In genomic region chr11:16086229-16086628, GRCh38 we compare ENCODE assay signal across 29 cellular contexts.
A peak's percentile ranks its signal among the peaks of the same experiment; 100 is the strongest.
DNase-seq lines count a peak whose midpoint lies in the region; ATAC-seq, FAIRE-seq and TF ChIP-seq lines count a peak whose summit lies in the region.
"Had no signal": no experiment of that assay in that cellular context is flagged by ENCODE, and none has a peak within 500 bp of the region (broad histone marks: within the 10 kb centered on the region; RNA-seq: fewer than 3 reads in every experiment).

No MANE protein-coding gene starts in this region.

- no peak for ATAC-seq in HG03457 (IDR thresholded peaks at IDR 0.05; ENCODE audit: unreplicated experiment)
- ATAC-seq in GM19395 (IDR thresholded peaks at IDR 0.05; ENCODE audit: unreplicated experiment): no peak
- ATAC-seq: esophagus mucosa, foreskin keratinocyte, left lung, right cardiac atrium had no signal

- H3K79me2 ChIP-seq in astrocyte (ENCODE audit: insufficient read depth, low read length): no peaks in the 10 kb centered on the region

- H3K27ac Mint-ChIP-seq in astrocyte (ENCODE audit: unreplicated experiment) (no peak overlapping the region), immature natural killer cell (no peak overlapping the region)

- CTCF ChIA-PET in A673 (lab: Charles Lee): no interaction called here
- CTCF ChIA-PET in HEK293T (lab: Yijun Ruan, JAX): interaction anchor here (0.7 kb wide), 1 partner anchor 1179 kb away, joined by 3 read pairs; no protein-coding TSS in a partner anchor

- DNase-seq in A673 (ENCODE audit: low spot score) (peak; percentile 81), HEK293T (ENCODE audit: extremely low spot score) (peak; percentile 50), astrocyte (ENCODE audit: low read depth) (peak; percentile 30), medulla oblongata (ENCODE audit: extremely low spot score) (peak; percentile 33), dermis blood vessel endothelial cell (no peak), immature natural killer cell (no peak)
- DNase-seq: activated CD4-positive, alpha-beta T cell treated with anti-CD3 and anti-CD28 coated beads, Interleukin-2, amount 50 U/mL, for 48 hours; activated CD4-positive, CD25-positive, alpha-beta regulatory T cell; activated naive CD4-positive, alpha-beta T cell treated with anti-CD3 and anti-CD28 coated beads, Interleukin-2, amount 50 U/mL, for 16 hours; amniotic stem cell; colonic mucosa; foreskin keratinocyte; GDM1; H7; IMR-90; left lung; mesendoderm; NCI-H1092 treated with DMSO at 0.1 percent for 48 hours; NCI-H2081; PC-9; right cardiac atrium; SHP77; spleen; stimulated activated CD4-positive, alpha-beta T cell treated with anti-CD3 and anti-CD28 coated beads, Interleukin-2, amount 100 ng/mL, for 48 hours; transverse colon had no signal

- H3K27me3 Mint-ChIP-seq in astrocyte (ENCODE audit: low read depth, unreplicated experiment): no peaks in the 10 kb centered on the region
- H3K27me3 Mint-ChIP-seq in immature natural killer cell (ENCODE audit: low read depth in 3 of 3): peaks cover 0 to 2% (median 1%) of the 10 kb centered on the region in 3 donors

- POLR2A ChIA-PET in A673 (lab: Charles Lee; ENCODE audit: low non-redundant PET) (no interaction called here), HEK293T (lab: Yijun Ruan, JAX) (no interaction called here)

- H3K4me3 ChIP-seq in A673 (ENCODE audit: low read depth, low read length, poor library complexity, severe bottlenecking) (peak overlapping the region; percentile 11), astrocyte (ENCODE audit: insufficient read depth, low read depth, low read length) (no peak overlapping the region)
- H3K4me3 ChIP-seq: BLaER1, colonic mucosa, left lung, PC-9, spleen, transverse colon had no signal

- no peak overlapping the region for H3K9ac ChIP-seq in astrocyte (ENCODE audit: low read length)
- H3K9ac ChIP-seq: BLaER1 had no signal

- H3K9me3 Mint-ChIP-seq in astrocyte (ENCODE audit: unreplicated experiment) (no peaks in the 10 kb centered on the region), immature natural killer cell (peaks cover 0 to 5% (median 2%) of the 10 kb centered on the region in 6 donors)

- intact Hi-C loops in A673 (cut with micrococcal nuclease; ENCODE audit: unreplicated experiment): no loop called here

- no peaks in the 10 kb centered on the region for H4K20me1 ChIP-seq in astrocyte (ENCODE audit: insufficient read depth, low read length)
- H4K20me1 ChIP-seq: BLaER1 had no signal

- peak overlapping the region; percentile 47 for H3K27ac ChIP-seq in A673 (ENCODE audit: low read depth, low read length, poor library complexity, severe bottlenecking)
- H3K27ac ChIP-seq in astrocyte (ENCODE audit: low read depth, low read length): no peak overlapping the region
- H3K27ac ChIP-seq: BLaER1, colonic mucosa, foreskin keratinocyte, left lung, PC-9, spleen, transverse colon had no signal

- no peak overlapping the region for H3K4me2 ChIP-seq in astrocyte (ENCODE audit: low read length)
- H3K4me2 ChIP-seq: BLaER1, PC-9 had no signal

- H3K9me3 ChIP-seq in A673 (ENCODE audit: low read depth, low read length, poor library complexity, severe bottlenecking): no peaks in the 10 kb centered on the region
- no peaks in the 10 kb centered on the region for H3K9me3 ChIP-seq in astrocyte (ENCODE audit: insufficient read depth, low read depth, low read length)
- H3K9me3 ChIP-seq: BLaER1, colonic mucosa, left lung, spleen, transverse colon had no signal

- no peak for TF ChIP-seq CTCF in A673 (conservative IDR thresholded peaks at IDR 0.05; ENCODE audit: low read depth, low read length)
- no peak for TF ChIP-seq CTCF in astrocyte (IDR thresholded peaks at IDR 0.05; ENCODE audit: insufficient read depth, low read depth, low read length)

- no peak overlapping the region for H3K4me3 Mint-ChIP-seq in astrocyte (ENCODE audit: unreplicated experiment)
- H3K4me3 Mint-ChIP-seq in immature natural killer cell: no peak overlapping the region

- no peak overlapping the region for H2AFZ ChIP-seq in astrocyte (ENCODE audit: low read depth, low read length)
- H2AFZ ChIP-seq: PC-9 had no signal

- H3K36me3 ChIP-seq in A673 (ENCODE audit: insufficient read depth, low read length, poor library complexity, severe bottlenecking) (no peaks in the 10 kb centered on the region), astrocyte (ENCODE audit: insufficient read depth, low read length) (no peaks in the 10 kb centered on the region)
- H3K36me3 ChIP-seq: BLaER1, colonic mucosa, left lung, spleen, transverse colon had no signal

- no peaks in the 10 kb centered on the region for H3K27me3 ChIP-seq in A673 (replicated peaks; ENCODE audit: insufficient read depth, low read depth, low read length, poor library complexity)
- H3K27me3 ChIP-seq in astrocyte (ENCODE audit: insufficient read depth, low read length): no peaks in the 10 kb centered on the region
- H3K27me3 ChIP-seq: BLaER1, colonic mucosa, foreskin keratinocyte, left lung, spleen, transverse colon had no signal

- H3K4me1 Mint-ChIP-seq in astrocyte (ENCODE audit: low read depth, unreplicated experiment): peaks cover 12% of the 10 kb centered on the region
- no peaks in the 10 kb centered on the region for H3K4me1 Mint-ChIP-seq in immature natural killer cell

- H3K36me3 Mint-ChIP-seq in astrocyte (ENCODE audit: low read depth, unreplicated experiment): no peaks in the 10 kb centered on the region
- H3K36me3 Mint-ChIP-seq in immature natural killer cell: no peaks in the 10 kb centered on the region

- H3K4me1 ChIP-seq in A673 (ENCODE audit: insufficient read depth, low read length, poor library complexity, severe bottlenecking) (peaks cover 33% of the 10 kb centered on the region), astrocyte (ENCODE audit: insufficient read depth, low read length) (no peaks in the 10 kb centered on the region)
- H3K4me1 ChIP-seq: BLaER1, colonic mucosa, foreskin keratinocyte, left lung had no signal

- BruUV-seq in A673 (replicated peaks; lab: Mats Ljungman, UMichigan): no TSS peak

- no peak for FAIRE-seq in astrocyte (lab: Jason Lieb, UNC)

TF ChIP-seq in HEK293T, 16 proteins besides CTCF, POLR2A, EP300 and RAD21:
- peak; percentile 74 for TF ChIP-seq PKNOX1 (IDR thresholded peaks at IDR 0.05)
- no peak for TF ChIP-seq SUZ12 (IDR thresholded peaks at IDR 0.05)

Comparison
In these comparisons a context has a peak if more than half of its experiments do, and no peak if none do; other contexts are left out.
1. DNase-seq: peak in A673 (single experiment), HEK293T (single experiment), astrocyte (single experiment) and medulla oblongata (single experiment); none in dermis blood vessel endothelial cell (single experiment) and immature natural killer cell (0 of 3).